ENCODE assay signal across 8 cellular contexts in the genomic region with DNA sequence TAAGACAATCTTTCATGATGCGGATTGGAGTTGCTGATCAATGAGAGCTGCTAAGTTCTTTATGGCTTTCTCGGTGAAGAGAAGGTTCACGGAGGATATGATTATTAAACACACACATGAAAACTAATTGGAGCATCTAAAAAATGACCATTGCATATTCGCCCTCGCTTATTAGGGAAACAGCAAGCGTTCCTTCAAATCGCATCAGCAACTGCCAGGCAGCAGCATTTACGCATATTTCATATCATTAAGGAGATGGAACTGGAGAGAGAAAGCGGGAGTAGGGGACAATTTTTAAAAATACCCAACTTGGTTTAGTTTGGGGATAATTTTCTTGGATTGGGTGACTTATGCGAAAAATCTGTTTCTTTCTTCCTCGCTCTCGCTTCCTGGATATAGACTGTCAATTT. TPM values are rescaled to one million over a fixed set of nuclear protein-coding genes. Genes with fewer than 3 reads are reported as not detected.
DNase-seq lines count a peak whose midpoint lies in the region; ATAC-seq and TF ChIP-seq lines count a peak whose summit lies in the region.

No MANE protein-coding gene starts in this region.

- ATAC-seq in GM21367 (IDR thresholded peaks at IDR 0.05; ENCODE audit: unreplicated experiment): no peak

- H3K4me2 ChIP-seq in skeletal muscle satellite cell (ENCODE audit: low read length): peak overlapping the region; percentile 99

- no peaks in the 10 kb centered on the region for H3K9me3 ChIP-seq in skeletal muscle satellite cell (replicated peaks; ENCODE audit: low read length)

- DNase-seq in GM20000 (ENCODE audit: low spot score) (peak; percentile 45), SK-N-DZ (ENCODE audit: low spot score) (peak; percentile 12), foreskin fibroblast (no peak), amygdala (lab: John Stamatoyannopoulos, UW) (no peak), NCI-H2227 (lab: John Stamatoyannopoulos, UW; ENCODE audit: unreplicated experiment) (no peak), midbrain (lab: John Stamatoyannopoulos, UW) (no peak)

- peaks cover 12% of the 10 kb centered on the region for H3K27me3 ChIP-seq in skeletal muscle satellite cell (ENCODE audit: control insufficient read depth, insufficient read depth, low read length)

- no peaks in the 10 kb centered on the region for H3K36me3 ChIP-seq in skeletal muscle satellite cell (ENCODE audit: insufficient read depth, low read length)

- H3K4me3 ChIP-seq in foreskin fibroblast (ENCODE audit: low read depth in 1 of 2, low read length in 2 of 2) (peak overlapping the region; percentile 75 to 91), skeletal muscle satellite cell (ENCODE audit: low read length) (peak overlapping the region; percentile 83)

- H3K4me1 ChIP-seq in skeletal muscle satellite cell (ENCODE audit: control insufficient read depth, insufficient read depth, low read length): peaks cover 29% of the 10 kb centered on the region

- H3K9ac ChIP-seq in skeletal muscle satellite cell (ENCODE audit: low read depth, low read length): peak overlapping the region; percentile 74

- no peak for TF ChIP-seq CTCF in GM20000 (IDR thresholded peaks at IDR 0.05; ENCODE audit: extremely low read depth, missing control alignments)
- no peak for TF ChIP-seq CTCF in foreskin fibroblast (IDR thresholded peaks at IDR 0.05; ENCODE audit: low read depth, low read length)

RNA-seq across cellular contexts. Expression of gene EML6, which starts 0.7 kb away (rescaled TPM):
- polyA plus RNA-seq in SK-N-DZ (2014; cell fraction: cytosol; rRNA removed): 4.0 and 7.0 TPM in 2 replicates
- 19.2 and 20.1 TPM in 2 replicates for polyA plus RNA-seq in SK-N-DZ (2014; cell fraction: nucleus; rRNA removed)
- total RNA-seq in skeletal muscle satellite cell (2012; rRNA removed): 2.4 and 2.5 TPM in 2 replicates

Comparison
In these comparisons a context has a peak if more than half of its experiments do, and no peak if none do; other contexts are left out.
1. DNase-seq: peak in GM20000 (single experiment) and SK-N-DZ (single experiment); none in foreskin fibroblast (0 of 2), amygdala (0 of 56), NCI-H2227 (single experiment) and midbrain (single experiment).